6 cellular contexts compared by ENCODE assay signal in the genomic region with DNA sequence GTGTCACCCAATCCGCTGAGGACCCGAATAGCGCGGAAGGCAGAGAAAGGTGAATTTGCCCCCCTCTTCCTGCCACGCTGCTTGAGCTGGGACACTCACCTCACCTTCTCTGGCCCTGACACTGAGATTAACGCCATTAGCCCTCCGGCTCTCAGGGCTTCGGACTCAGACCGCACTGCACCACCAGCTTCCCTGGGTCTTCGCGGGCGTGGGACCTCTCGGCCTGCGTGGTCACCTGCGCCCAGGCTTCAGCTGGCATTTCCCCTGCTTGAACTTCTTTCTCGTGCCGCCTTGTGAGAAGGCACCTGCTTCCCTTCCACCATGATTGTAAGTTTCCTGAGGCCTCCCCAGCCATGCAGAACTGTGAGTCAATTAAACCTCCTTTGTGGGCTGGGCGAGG. TPM values are rescaled to one million over a fixed set of nuclear protein-coding genes. Genes with fewer than 3 reads are reported as not detected.
"Had no signal": no experiment of that assay in that cellular context is flagged by ENCODE, and none has a peak within 500 bp of the region (broad histone marks: within the 10 kb centered on the region; RNA-seq: fewer than 3 reads in every experiment).

No MANE protein-coding gene starts in this region.

RNA-seq across cellular contexts. Expression of gene TMEM179, which starts 57.9 kb away (rescaled TPM):
- total RNA-seq: activated CD8-positive, alpha-beta T cell treated with anti-CD3 and anti-CD28 coated beads for 36 hours; activated T-cell treated with anti-CD3 and anti-CD28 coated beads, Interleukin-2, amount 50 U/mL, for 4 hours; bronchial epithelial cell; foreskin keratinocyte; gastrocnemius medialis; T-cell had no signal
- polyA plus RNA-seq: foreskin keratinocyte had no signal
